Comparison of ENCODE assay signal across 34 cellular contexts in genomic region chr4:92952897-92953296, GRCh38.
"Had no signal": no experiment of that assay in that cellular context is flagged by ENCODE, and none has a peak within 500 bp of the region (broad histone marks: within the 10 kb centered on the region; RNA-seq: fewer than 3 reads in every experiment).

No MANE protein-coding gene starts in this region.

- H3K9me3 ChIP-seq: body of pancreas, breast epithelium had no signal

- H3K27me3 ChIP-seq: adrenal gland, body of pancreas, brain microvascular endothelial cell, breast epithelium had no signal

- H3K4me1 Mint-ChIP-seq: activated B cell treated with CpG ODN at 0.5 μM for 24 hours; activated CD4-positive, alpha-beta T cell treated with anti-CD3 and anti-CD28 coated beads, Interleukin-2, amount 10 ng/mL, durations not matched to agents 24 days and 14 days; activated naive CD8-positive, alpha-beta T cell treated with anti-CD3 and anti-CD28 coated beads for 36 hours; activated T-helper 17 cell treated with anti-CD3 and anti-CD28 coated beads, Interleukin-2, amount 50 U/mL, for 72 hours had no signal

- DNase-seq: activated B cell treated with CpG ODN at 0.5 μM for 24 hours; activated CD4-positive, alpha-beta memory T cell treated with anti-CD3 and anti-CD28 coated beads for 36 hours; activated CD4-positive, alpha-beta T cell treated with anti-CD3 and anti-CD28 coated beads for 4 hours; activated CD4-positive, alpha-beta T cell treated with anti-CD3 and anti-CD28 coated beads, Interleukin-2, amount 10 ng/mL, durations not matched to agents 24 days and 14 days; activated CD4-positive, alpha-beta T cell treated with anti-CD3 and anti-CD28 coated beads, Interleukin-2, amount 50 U/mL, for 1 hour; activated CD4-positive, alpha-beta T cell treated with anti-CD3 and anti-CD28 coated beads, Interleukin-2, amount 50 U/mL, for 4 hours; activated CD4-positive, CD25-positive, alpha-beta regulatory T cell treated with anti-CD3 and anti-CD28 coated beads, Interleukin-2, amount 50 U/mL, for 72 hours; activated CD8-positive, alpha-beta memory T cell treated with anti-CD3 and anti-CD28 coated beads, Interleukin-2, amount 50 U/mL, for 4 hours; activated CD8-positive, alpha-beta T cell treated with anti-CD3 and anti-CD28 coated beads for 36 hours; activated effector memory CD4-positive, alpha-beta T cell treated with anti-CD3 and anti-CD28 coated beads, Interleukin-2, amount 50 U/mL, for 16 hours; activated gamma-delta T cell treated with Interleukin-2 at 50 U/mL for 16 hours; activated naive CD4-positive, alpha-beta T cell; activated naive CD4-positive, alpha-beta T cell treated with anti-CD3 and anti-CD28 coated beads for 36 hours; activated naive CD4-positive, alpha-beta T cell treated with anti-CD3 and anti-CD28 coated beads, Interleukin-2, amount 50 U/mL, for 16 hours; activated naive CD8-positive, alpha-beta T cell treated with anti-CD3 and anti-CD28 coated beads for 36 hours; activated T-cell treated with anti-CD3 and anti-CD28 coated beads for 4 hours; activated T-cell treated with anti-CD3 and anti-CD28 coated beads, Interleukin-2, amount 50 U/mL, for 1 hour; activated T-cell treated with anti-CD3 and anti-CD28 coated beads, Interleukin-2, amount 50 U/mL, for 4 hours; activated T-cell treated with anti-CD3 and anti-CD28 coated beads, Interleukin-2, amount 50 U/mL, for 72 hours; adrenal gland; amniotic stem cell; aorta; body of pancreas; brain microvascular endothelial cell; central memory CD4-positive, alpha-beta T cell; T-helper 2 cell; T-helper 9 cell had no signal

- H3K9me3 Mint-ChIP-seq: activated CD4-positive, alpha-beta T cell treated with anti-CD3 and anti-CD28 coated beads, Interleukin-2, amount 10 ng/mL, durations not matched to agents 24 days and 14 days; activated naive CD4-positive, alpha-beta T cell treated with anti-CD3 and anti-CD28 coated beads for 36 hours; activated T-helper 17 cell treated with anti-CD3 and anti-CD28 coated beads, Interleukin-2, amount 50 U/mL, for 72 hours had no signal

- H3K27ac ChIP-seq: adrenal gland, body of pancreas, brain microvascular endothelial cell, breast epithelium, VCaP had no signal

- H3K4me3 Mint-ChIP-seq: activated B cell treated with CpG ODN at 0.5 μM for 24 hours; activated CD4-positive, alpha-beta memory T cell treated with anti-CD3 and anti-CD28 coated beads for 36 hours; activated CD4-positive, alpha-beta T cell treated with anti-CD3 and anti-CD28 coated beads, Interleukin-2, amount 10 ng/mL, durations not matched to agents 24 days and 14 days; activated CD8-positive, alpha-beta T cell treated with anti-CD3 and anti-CD28 coated beads for 36 hours; activated naive CD4-positive, alpha-beta T cell treated with anti-CD3 and anti-CD28 coated beads for 36 hours; activated naive CD8-positive, alpha-beta T cell treated with anti-CD3 and anti-CD28 coated beads for 36 hours; activated T-cell treated with anti-CD3 and anti-CD28 coated beads, Interleukin-2, amount 50 U/mL, for 4 hours; activated T-cell treated with anti-CD3 and anti-CD28 coated beads, Interleukin-2, amount 50 U/mL, for 72 hours; activated T-helper 1 cell treated with anti-CD3 and anti-CD28 coated beads, Interleukin-12 subunit alpha, Interleukin-12 subunit beta, Interleukin-2, Interleukin-4 antibody, amounts not matched to agents 30 ng/mL and 10 ng/mL and 1 ng/mL, durations not matched to agents 14 hours and 24 hours and 36 hours; activated T-helper 17 cell treated with anti-CD3 and anti-CD28 coated beads, Interleukin-2, amount 50 U/mL, for 72 hours; T-helper 1 cell treated with Interleukin-12 subunit alpha and Interleukin-12 subunit beta and Interleukin-4 antibody, amounts not matched to agents 30 μg/mL and 1 μg/mL, for 36 hours; T-helper 2 cell treated with Interferon-gamma antibody and Interleukin-4, amounts not matched to agents 5 μg/mL and 100 μg/mL, for 36 hours had no signal

- H3K36me3 Mint-ChIP-seq: activated CD4-positive, alpha-beta memory T cell treated with anti-CD3 and anti-CD28 coated beads for 36 hours; activated naive CD4-positive, alpha-beta T cell treated with anti-CD3 and anti-CD28 coated beads, Interleukin-2, amount 50 U/mL, for 72 hours; activated naive CD8-positive, alpha-beta T cell treated with anti-CD3 and anti-CD28 coated beads for 36 hours had no signal

- ATAC-seq: activated CD8-positive, alpha-beta T cell treated with anti-CD3 and anti-CD28 coated beads for 36 hours; activated naive CD4-positive, alpha-beta T cell treated with anti-CD3 and anti-CD28 coated beads, Interleukin-2, amount 50 U/mL, for 72 hours; activated T-cell treated with anti-CD3 and anti-CD28 coated beads, Interleukin-2, amount 50 U/mL, for 4 hours; activated T-cell treated with anti-CD3 and anti-CD28 coated beads, Interleukin-2, amount 50 U/mL, for 72 hours; activated T-helper 17 cell treated with anti-CD3 and anti-CD28 coated beads, Interleukin-2, amount 50 U/mL, for 72 hours; body of pancreas had no signal

- H3K4me1 ChIP-seq: adrenal gland, body of pancreas, breast epithelium had no signal

- H3K4me3 ChIP-seq: adrenal gland, body of pancreas, breast epithelium had no signal

- H3K27ac Mint-ChIP-seq: activated B cell treated with CpG ODN at 0.5 μM for 24 hours; activated CD4-positive, alpha-beta memory T cell treated with anti-CD3 and anti-CD28 coated beads for 36 hours; activated CD4-positive, alpha-beta T cell treated with anti-CD3 and anti-CD28 coated beads, Interleukin-2, amount 10 ng/mL, durations not matched to agents 24 days and 14 days; activated CD8-positive, alpha-beta T cell treated with anti-CD3 and anti-CD28 coated beads for 36 hours; activated naive CD4-positive, alpha-beta T cell treated with anti-CD3 and anti-CD28 coated beads for 36 hours; activated naive CD4-positive, alpha-beta T cell treated with anti-CD3 and anti-CD28 coated beads, Interleukin-2, amount 50 U/mL, for 72 hours; activated naive CD8-positive, alpha-beta T cell treated with anti-CD3 and anti-CD28 coated beads for 36 hours; activated T-cell treated with anti-CD3 and anti-CD28 coated beads, Interleukin-2, amount 50 U/mL, for 72 hours; activated T-helper 1 cell treated with anti-CD3 and anti-CD28 coated beads, Interleukin-12 subunit alpha, Interleukin-12 subunit beta, Interleukin-2, Interleukin-4 antibody, amounts not matched to agents 30 ng/mL and 10 ng/mL and 1 ng/mL, durations not matched to agents 14 hours and 24 hours and 36 hours; activated T-helper 17 cell treated with anti-CD3 and anti-CD28 coated beads, Interleukin-2, amount 50 U/mL, for 72 hours; T-helper 1 cell treated with Interleukin-12 subunit alpha and Interleukin-12 subunit beta and Interleukin-4 antibody, amounts not matched to agents 30 μg/mL and 1 μg/mL, for 36 hours; T-helper 2 cell treated with Interferon-gamma antibody and Interleukin-4, amounts not matched to agents 5 μg/mL and 100 μg/mL, for 36 hours had no signal

- H3K36me3 ChIP-seq: adrenal gland, brain microvascular endothelial cell, breast epithelium had no signal

- H3K27me3 Mint-ChIP-seq: activated B cell treated with CpG ODN at 0.5 μM for 24 hours; activated CD4-positive, alpha-beta memory T cell treated with anti-CD3 and anti-CD28 coated beads for 36 hours; activated CD4-positive, alpha-beta T cell treated with anti-CD3 and anti-CD28 coated beads, Interleukin-2, amount 10 ng/mL, durations not matched to agents 24 days and 14 days; activated CD8-positive, alpha-beta T cell treated with anti-CD3 and anti-CD28 coated beads for 36 hours; activated naive CD8-positive, alpha-beta T cell treated with anti-CD3 and anti-CD28 coated beads for 36 hours; activated T-helper 17 cell treated with anti-CD3 and anti-CD28 coated beads, Interleukin-2, amount 50 U/mL, for 72 hours had no signal
